In genomic region chr13:21739771-21740170, GRCh38 we compare ENCODE assay signal across 16 cellular contexts.
"Had no signal": no experiment of that assay in that cellular context is flagged by ENCODE, and none has a peak within 500 bp of the region (broad histone marks: within the 10 kb centered on the region; RNA-seq: fewer than 3 reads in every experiment).

No MANE protein-coding gene starts in this region.

- H3K36me3 ChIP-seq: colonic mucosa, gastrocnemius medialis, heart right ventricle, uterus had no signal

- H3K27ac ChIP-seq: colonic mucosa, gastrocnemius medialis, heart right ventricle, psoas muscle, uterus had no signal

- H3K4me3 ChIP-seq: colonic mucosa, gastrocnemius medialis, heart right ventricle, psoas muscle, smooth muscle cell, uterus had no signal

- H3K4me1 ChIP-seq: colonic mucosa, uterus had no signal

- H3K9me3 ChIP-seq: colonic mucosa, gastrocnemius medialis, heart right ventricle, psoas muscle, uterus had no signal

- ATAC-seq: gastrocnemius medialis; heart right ventricle; left lobe of liver; naive thymus-derived CD4-positive, alpha-beta T cell; psoas muscle had no signal

- H3K27me3 ChIP-seq: colonic mucosa, gastrocnemius medialis, heart right ventricle, uterus had no signal

- DNase-seq: colonic mucosa; dermis blood vessel endothelial cell; endodermal cell; gastrocnemius medialis; heart right ventricle; hypothalamus; kidney glomerular epithelial cell; mammary epithelial cell; naive thymus-derived CD4-positive, alpha-beta T cell; nephron progenitor cell; psoas muscle; stimulated activated CD4-positive, alpha-beta T cell treated with anti-CD3 and anti-CD28 coated beads, Interleukin-2, amount 100 ng/mL, for 48 hours; stimulated activated naive CD4-positive, alpha-beta T cell treated with Interleukin-2 at 50 U/mL for 16 hours; uterus had no signal
